2 cellular contexts compared by ENCODE assay signal in the genomic region with DNA sequence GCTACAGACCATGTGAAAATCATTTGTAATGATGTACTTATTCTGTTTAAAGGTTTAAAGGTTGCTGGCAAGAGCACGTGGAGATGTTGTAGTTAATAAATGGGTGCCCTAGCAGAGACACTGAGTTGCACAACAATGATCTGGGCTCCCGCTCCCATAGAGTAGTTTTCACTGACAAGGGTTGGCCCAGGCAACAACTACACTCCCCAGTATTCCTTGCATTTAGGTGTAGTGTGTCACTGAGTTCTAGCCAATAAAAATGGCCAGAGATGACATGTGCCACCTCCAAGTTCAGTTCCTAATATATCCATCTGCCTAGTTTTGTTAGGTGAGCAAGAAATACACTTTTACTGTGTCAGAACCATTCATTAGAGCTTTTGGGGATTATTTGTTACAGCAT.
TF ChIP-seq lines count a peak whose summit lies in the region.

No MANE protein-coding gene starts in this region.

TF ChIP-seq in GM23338, 12 proteins besides CTCF, POLR2A, EP300 and RAD21 (continued from another document):
- no peak for TF ChIP-seq ZNF331 (CRISPR knock-in tag; IDR thresholded peaks at IDR 0.05; ENCODE audit: low read depth)
- TF ChIP-seq NANOG (IDR thresholded peaks at IDR 0.05; ENCODE audit: borderline replicate concordance): no peak
- no peak for TF ChIP-seq CREB1 (CRISPR knock-in tag; IDR thresholded peaks at IDR 0.05; ENCODE audit: low read depth)
- TF ChIP-seq, protein P1, sequence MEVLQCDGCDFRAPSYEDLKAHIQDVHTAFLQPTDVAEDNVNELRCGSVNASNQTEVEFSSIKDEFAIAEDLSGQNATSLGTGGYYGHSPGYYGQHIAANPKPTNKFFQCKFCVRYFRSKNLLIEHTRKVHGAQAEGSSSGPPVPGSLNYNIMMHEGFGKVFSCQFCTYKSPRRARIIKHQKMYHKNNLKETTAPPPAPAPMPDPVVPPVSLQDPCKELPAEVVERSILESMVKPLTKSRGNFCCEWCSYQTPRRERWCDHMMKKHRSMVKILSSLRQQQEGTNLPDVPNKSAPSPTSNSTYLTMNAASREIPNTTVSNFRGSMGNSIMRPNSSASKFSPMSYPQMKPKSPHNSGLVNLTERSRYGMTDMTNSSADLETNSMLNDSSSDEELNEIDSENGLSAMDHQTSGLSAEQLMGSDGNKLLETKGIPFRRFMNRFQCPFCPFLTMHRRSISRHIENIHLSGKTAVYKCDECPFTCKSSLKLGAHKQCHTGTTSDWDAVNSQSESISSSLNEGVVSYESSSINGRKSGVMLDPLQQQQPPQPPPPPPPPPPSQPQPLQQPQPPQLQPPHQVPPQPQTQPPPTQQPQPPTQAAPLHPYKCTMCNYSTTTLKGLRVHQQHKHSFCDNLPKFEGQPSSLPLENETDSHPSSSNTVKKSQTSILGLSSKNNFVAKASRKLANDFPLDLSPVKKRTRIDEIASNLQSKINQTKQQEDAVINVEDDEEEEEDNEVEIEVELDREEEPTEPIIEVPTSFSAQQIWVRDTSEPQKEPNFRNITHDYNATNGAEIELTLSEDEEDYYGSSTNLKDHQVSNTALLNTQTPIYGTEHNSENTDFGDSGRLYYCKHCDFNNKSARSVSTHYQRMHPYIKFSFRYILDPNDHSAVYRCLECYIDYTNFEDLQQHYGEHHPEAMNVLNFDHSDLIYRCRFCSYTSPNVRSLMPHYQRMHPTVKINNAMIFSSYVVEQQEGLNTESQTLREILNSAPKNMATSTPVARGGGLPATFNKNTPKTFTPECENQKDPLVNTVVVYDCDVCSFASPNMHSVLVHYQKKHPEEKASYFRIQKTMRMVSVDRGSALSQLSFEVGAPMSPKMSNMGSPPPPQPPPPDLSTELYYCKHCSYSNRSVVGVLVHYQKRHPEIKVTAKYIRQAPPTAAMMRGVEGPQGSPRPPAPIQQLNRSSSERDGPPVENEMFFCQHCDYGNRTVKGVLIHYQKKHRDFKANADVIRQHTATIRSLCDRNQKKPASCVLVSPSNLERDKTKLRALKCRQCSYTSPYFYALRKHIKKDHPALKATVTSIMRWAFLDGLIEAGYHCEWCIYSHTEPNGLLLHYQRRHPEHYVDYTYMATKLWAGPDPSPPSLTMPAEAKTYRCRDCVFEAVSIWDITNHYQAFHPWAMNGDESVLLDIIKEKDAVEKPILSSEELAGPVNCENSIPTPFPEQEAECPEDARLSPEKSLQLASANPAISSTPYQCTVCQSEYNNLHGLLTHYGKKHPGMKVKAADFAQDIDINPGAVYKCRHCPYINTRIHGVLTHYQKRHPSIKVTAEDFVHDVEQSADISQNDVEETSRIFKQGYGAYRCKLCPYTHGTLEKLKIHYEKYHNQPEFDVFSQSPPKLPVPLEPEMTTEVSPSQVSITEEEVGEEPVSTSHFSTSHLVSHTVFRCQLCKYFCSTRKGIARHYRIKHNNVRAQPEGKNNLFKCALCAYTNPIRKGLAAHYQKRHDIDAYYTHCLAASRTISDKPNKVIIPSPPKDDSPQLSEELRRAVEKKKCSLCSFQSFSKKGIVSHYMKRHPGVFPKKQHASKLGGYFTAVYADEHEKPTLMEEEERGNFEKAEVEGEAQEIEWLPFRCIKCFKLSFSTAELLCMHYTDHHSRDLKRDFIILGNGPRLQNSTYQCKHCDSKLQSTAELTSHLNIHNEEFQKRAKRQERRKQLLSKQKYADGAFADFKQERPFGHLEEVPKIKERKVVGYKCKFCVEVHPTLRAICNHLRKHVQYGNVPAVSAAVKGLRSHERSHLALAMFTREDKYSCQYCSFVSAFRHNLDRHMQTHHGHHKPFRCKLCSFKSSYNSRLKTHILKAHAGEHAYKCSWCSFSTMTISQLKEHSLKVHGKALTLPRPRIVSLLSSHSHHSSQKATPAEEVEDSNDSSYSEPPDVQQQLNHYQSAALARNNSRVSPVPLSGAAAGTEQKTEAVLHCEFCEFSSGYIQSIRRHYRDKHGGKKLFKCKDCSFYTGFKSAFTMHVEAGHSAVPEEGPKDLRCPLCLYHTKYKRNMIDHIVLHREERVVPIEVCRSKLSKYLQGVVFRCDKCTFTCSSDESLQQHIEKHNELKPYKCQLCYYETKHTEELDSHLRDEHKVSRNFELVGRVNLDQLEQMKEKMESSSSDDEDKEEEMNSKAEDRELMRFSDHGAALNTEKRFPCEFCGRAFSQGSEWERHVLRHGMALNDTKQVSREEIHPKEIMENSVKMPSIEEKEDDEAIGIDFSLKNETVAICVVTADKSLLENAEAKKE (CRISPR knock-in tag; IDR thresholded peaks at IDR 0.05): no peak
- TF ChIP-seq, protein P2, sequence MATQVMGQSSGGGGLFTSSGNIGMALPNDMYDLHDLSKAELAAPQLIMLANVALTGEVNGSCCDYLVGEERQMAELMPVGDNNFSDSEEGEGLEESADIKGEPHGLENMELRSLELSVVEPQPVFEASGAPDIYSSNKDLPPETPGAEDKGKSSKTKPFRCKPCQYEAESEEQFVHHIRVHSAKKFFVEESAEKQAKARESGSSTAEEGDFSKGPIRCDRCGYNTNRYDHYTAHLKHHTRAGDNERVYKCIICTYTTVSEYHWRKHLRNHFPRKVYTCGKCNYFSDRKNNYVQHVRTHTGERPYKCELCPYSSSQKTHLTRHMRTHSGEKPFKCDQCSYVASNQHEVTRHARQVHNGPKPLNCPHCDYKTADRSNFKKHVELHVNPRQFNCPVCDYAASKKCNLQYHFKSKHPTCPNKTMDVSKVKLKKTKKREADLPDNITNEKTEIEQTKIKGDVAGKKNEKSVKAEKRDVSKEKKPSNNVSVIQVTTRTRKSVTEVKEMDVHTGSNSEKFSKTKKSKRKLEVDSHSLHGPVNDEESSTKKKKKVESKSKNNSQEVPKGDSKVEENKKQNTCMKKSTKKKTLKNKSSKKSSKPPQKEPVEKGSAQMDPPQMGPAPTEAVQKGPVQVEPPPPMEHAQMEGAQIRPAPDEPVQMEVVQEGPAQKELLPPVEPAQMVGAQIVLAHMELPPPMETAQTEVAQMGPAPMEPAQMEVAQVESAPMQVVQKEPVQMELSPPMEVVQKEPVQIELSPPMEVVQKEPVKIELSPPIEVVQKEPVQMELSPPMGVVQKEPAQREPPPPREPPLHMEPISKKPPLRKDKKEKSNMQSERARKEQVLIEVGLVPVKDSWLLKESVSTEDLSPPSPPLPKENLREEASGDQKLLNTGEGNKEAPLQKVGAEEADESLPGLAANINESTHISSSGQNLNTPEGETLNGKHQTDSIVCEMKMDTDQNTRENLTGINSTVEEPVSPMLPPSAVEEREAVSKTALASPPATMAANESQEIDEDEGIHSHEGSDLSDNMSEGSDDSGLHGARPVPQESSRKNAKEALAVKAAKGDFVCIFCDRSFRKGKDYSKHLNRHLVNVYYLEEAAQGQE (IDR thresholded peaks at IDR 0.05; ENCODE audit: unreplicated experiment): no peak
- TF ChIP-seq ZNF114 (CRISPR knock-in tag; IDR thresholded peaks at IDR 0.05): no peak

TF ChIP-seq in K562, 482 proteins besides CTCF, POLR2A, EP300 and RAD21:
- TF ChIP-seq, protein P3, sequence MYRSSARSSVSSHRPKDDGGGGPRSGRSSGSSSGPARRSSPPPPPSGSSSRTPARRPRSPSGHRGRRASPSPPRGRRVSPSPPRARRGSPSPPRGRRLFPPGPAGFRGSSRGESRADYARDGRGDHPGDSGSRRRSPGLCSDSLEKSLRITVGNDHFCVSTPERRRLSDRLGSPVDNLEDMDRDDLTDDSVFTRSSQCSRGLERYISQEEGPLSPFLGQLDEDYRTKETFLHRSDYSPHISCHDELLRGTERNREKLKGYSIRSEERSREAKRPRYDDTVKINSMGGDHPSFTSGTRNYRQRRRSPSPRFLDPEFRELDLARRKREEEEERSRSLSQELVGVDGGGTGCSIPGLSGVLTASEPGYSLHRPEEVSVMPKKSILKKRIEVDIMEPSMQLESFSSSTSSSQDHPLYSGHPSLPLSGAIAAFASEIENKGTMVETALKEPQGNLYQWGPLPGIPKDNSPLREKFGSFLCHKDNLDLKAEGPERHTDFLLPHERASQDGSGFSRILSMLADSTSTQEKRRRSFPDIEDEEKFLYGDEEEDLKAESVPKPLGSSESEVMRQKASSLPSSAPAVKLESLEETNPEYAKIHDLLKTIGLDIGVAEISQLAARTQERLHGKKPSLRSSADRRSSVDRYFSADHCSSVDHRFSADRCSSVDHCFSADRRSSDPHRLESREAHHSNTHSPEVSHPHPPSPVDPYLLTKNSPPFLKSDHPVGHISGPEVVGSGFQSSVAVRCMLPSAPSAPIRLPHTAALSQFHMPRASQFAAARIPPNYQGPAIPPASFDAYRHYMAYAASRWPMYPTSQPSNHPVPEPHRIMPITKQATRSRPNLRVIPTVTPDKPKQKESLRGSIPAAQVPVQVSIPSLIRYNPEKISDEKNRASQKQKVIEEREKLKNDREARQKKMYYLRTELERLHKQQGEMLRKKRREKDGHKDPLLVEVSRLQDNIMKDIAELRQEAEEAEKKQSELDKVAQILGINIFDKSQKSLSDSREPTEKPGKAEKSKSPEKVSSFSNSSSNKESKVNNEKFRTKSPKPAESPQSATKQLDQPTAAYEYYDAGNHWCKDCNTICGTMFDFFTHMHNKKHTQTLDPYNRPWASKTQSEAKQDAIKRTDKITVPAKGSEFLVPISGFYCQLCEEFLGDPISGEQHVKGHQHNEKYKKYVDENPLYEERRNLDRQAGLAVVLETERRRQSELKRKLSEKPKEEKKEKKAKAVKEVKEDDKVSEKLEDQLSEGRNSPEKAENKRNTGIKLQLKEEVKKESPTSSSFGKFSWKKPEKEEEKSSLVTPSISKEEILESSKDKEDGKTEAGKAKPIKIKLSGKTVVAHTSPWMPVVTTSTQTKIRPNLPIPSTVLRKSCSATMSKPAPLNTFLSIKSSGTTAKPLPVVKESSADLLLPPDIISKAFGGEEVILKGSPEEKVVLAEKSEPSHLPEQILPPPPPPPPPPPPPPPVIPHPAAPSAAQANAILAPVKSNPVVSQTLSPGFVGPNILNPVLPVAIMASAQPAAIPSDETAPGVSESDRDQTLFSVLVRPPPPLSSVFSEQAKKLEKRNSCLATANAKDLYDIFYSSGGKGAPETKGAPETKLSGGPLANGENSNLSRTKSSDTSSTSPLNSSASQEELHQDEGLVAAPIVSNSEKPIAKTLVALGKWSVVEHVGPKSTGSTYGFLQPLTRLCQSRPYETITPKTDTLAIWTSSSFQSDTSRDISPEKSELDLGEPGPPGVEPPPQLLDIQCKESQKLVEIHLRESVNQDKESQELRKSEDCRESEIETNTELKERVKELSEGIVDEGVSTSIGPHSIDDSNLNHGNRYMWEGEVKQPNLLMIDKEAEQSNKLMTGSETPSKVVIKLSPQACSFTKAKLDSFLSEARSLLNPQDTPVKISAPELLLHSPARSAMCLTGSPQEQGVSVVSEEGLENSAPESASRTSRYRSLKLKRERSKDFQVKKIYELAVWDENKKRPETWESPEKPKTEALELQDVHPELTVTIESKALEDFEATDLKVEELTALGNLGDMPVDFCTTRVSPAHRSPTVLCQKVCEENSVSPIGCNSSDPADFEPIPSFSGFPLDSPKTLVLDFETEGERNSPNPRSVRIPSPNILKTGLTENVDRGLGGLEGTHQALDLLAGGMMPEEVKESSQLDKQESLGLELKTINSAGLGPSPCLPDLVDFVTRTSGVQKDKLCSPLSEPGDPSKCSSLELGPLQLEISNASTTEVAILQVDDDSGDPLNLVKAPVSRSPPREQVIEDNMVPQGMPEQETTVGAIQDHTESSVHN (IDR thresholded peaks at IDR 0.05; ENCODE audit: borderline replicate concordance in 1 of 2, low read depth in 1 of 2): no peak
- TF ChIP-seq, protein P4, sequence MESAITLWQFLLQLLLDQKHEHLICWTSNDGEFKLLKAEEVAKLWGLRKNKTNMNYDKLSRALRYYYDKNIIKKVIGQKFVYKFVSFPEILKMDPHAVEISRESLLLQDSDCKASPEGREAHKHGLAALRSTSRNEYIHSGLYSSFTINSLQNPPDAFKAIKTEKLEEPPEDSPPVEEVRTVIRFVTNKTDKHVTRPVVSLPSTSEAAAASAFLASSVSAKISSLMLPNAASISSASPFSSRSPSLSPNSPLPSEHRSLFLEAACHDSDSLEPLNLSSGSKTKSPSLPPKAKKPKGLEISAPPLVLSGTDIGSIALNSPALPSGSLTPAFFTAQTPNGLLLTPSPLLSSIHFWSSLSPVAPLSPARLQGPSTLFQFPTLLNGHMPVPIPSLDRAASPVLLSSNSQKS (CRISPR knock-in tag; IDR thresholded peaks at IDR 0.05): no peak
- TF ChIP-seq ZNF253 (CRISPR knock-in tag; conservative IDR thresholded peaks at IDR 0.05) (no peak), DACH1 (IDR thresholded peaks at IDR 0.05; ENCODE audit: partially characterized antibody) (no peak), TCF3 (CRISPR knock-in tag; IDR thresholded peaks at IDR 0.05) (no peak), ZNF583 (CRISPR knock-in tag; IDR thresholded peaks at IDR 0.05) (no peak), CEBPG (CRISPR knock-in tag; IDR thresholded peaks at IDR 0.05) (no peak), CEBPG (tag; conservative IDR thresholded peaks at IDR 0.05 in 1 of 2, IDR thresholded peaks at IDR 0.05 in 1 of 2) (no peak), DPF2 (IDR thresholded peaks at IDR 0.05) (no peak), RUNX1 (IDR thresholded peaks at IDR 0.05; ENCODE audit: low read depth) (no peak), ZNF764 (CRISPR knock-in tag; IDR thresholded peaks at IDR 0.05; ENCODE audit: low read depth) (no peak), KAT2B (IDR thresholded peaks at IDR 0.05; ENCODE audit: low read depth, low read length) (no peak), ZNF551 (CRISPR knock-in tag; IDR thresholded peaks at IDR 0.05) (no peak), NR2C1 (IDR thresholded peaks at IDR 0.05) (no peak), NR2C1 (tag; IDR thresholded peaks at IDR 0.05) (no peak)
- TF ChIP-seq, protein P5, sequence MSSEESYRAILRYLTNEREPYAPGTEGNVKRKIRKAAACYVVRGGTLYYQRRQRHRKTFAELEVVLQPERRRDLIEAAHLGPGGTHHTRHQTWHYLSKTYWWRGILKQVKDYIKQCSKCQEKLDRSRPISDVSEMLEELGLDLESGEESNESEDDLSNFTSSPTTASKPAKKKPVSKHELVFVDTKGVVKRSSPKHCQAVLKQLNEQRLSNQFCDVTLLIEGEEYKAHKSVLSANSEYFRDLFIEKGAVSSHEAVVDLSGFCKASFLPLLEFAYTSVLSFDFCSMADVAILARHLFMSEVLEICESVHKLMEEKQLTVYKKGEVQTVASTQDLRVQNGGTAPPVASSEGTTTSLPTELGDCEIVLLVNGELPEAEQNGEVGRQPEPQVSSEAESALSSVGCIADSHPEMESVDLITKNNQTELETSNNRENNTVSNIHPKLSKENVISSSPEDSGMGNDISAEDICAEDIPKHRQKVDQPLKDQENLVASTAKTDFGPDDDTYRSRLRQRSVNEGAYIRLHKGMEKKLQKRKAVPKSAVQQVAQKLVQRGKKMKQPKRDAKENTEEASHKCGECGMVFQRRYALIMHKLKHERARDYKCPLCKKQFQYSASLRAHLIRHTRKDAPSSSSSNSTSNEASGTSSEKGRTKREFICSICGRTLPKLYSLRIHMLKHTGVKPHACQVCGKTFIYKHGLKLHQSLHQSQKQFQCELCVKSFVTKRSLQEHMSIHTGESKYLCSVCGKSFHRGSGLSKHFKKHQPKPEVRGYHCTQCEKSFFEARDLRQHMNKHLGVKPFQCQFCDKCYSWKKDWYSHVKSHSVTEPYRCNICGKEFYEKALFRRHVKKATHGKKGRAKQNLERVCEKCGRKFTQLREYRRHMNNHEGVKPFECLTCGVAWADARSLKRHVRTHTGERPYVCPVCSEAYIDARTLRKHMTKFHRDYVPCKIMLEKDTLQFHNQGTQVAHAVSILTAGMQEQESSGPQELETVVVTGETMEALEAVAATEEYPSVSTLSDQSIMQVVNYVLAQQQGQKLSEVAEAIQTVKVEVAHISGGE (CRISPR knock-in tag; IDR thresholded peaks at IDR 0.05): no peak
- TF ChIP-seq, protein P6, sequence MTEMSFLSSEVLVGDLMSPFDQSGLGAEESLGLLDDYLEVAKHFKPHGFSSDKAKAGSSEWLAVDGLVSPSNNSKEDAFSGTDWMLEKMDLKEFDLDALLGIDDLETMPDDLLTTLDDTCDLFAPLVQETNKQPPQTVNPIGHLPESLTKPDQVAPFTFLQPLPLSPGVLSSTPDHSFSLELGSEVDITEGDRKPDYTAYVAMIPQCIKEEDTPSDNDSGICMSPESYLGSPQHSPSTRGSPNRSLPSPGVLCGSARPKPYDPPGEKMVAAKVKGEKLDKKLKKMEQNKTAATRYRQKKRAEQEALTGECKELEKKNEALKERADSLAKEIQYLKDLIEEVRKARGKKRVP (CRISPR knock-in tag; IDR thresholded peaks at IDR 0.05): no peak
